Comparison of ENCODE assay signal across 9 cellular contexts in the genomic region with DNA sequence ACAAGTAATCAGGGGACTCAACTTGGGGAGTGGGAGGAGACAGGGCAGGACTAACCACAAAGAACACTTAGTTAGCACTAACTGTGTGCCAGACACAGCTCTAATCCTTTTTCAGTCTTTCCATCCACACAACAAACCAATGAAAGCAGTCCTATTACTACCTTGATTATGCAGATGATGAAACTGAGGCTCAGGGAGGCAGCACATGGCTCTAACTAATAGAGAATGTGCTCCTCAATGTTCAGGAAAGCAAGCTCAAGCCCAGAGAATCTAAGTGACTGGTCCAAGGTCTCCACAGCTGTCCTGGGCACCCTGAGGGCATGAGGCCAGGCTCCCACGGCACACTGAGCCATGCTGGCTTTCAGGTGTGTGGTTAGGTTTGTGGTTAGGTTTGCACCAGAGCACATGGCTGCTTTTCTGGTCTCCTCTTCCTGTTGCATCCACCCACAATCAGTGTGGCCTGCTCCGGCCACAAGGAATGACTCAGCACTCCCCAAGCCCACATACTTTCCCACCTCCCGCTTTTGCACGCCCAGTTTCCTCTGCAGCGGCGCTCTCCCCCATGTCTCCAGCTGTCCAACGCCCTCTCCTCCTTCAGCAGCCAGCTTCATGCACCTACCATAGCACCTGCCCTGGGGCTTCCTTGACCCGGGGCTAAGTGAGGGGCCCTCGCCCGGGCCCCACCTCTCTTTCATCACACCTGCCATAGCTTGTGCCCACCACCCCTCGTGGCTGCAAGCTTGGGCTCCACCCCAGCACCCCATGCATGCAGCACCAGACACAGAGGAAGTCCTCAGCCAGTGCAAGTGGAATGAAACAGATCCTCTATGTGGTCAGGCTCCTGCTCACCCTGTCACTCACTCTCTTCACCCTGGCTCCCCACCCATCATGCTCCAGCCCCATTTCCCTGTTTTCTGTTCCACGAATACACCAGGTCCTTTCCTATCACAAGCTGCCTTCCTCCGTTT.
DNase-seq lines count a peak whose midpoint lies in the region; ATAC-seq, FAIRE-seq and TF ChIP-seq lines count a peak whose summit lies in the region.
"Had no signal": no experiment of that assay in that cellular context is flagged by ENCODE, and none has a peak within 500 bp of the region (broad histone marks: within the 10 kb centered on the region; RNA-seq: fewer than 3 reads in every experiment).

No MANE protein-coding gene starts in this region.

- no peak overlapping the region for H3K27ac Mint-ChIP-seq in activated CD4-positive, alpha-beta T cell treated with anti-CD3 and anti-CD28 coated beads, Interleukin-2, amount 10 ng/mL, durations not matched to agents 7 days and 5 days
- peak overlapping the region; percentile 85 for H3K27ac Mint-ChIP-seq in stimulated activated naive CD8-positive, alpha-beta T cell treated with anti-CD3 and anti-CD28 coated beads, Interleukin-15, Interleukin-2, amounts not matched to agents 100 ng/mL and 50 ng/mL, for 24 hours

- H3K4me3 ChIP-seq in HFF-Myc (replicated peaks; ENCODE audit: low read depth, low read length): no peak overlapping the region
- no peak overlapping the region for H3K4me3 ChIP-seq in K562

- no peaks in the 10 kb centered on the region for H3K36me3 Mint-ChIP-seq in activated CD4-positive, alpha-beta T cell treated with anti-CD3 and anti-CD28 coated beads, Interleukin-2, amount 10 ng/mL, durations not matched to agents 7 days and 5 days (ENCODE audit: low read depth)
- no peaks in the 10 kb centered on the region for H3K36me3 Mint-ChIP-seq in stimulated activated naive CD8-positive, alpha-beta T cell treated with anti-CD3 and anti-CD28 coated beads, Interleukin-15, Interleukin-2, amounts not matched to agents 100 ng/mL and 50 ng/mL, for 24 hours (ENCODE audit: low read depth)
- H3K36me3 Mint-ChIP-seq: CD4-positive, CD25-positive, alpha-beta regulatory T cell had no signal

- H3K9me3 Mint-ChIP-seq in activated CD4-positive, alpha-beta T cell treated with anti-CD3 and anti-CD28 coated beads, Interleukin-2, amount 10 ng/mL, durations not matched to agents 7 days and 5 days: no peaks in the 10 kb centered on the region
- H3K9me3 Mint-ChIP-seq in stimulated activated naive CD8-positive, alpha-beta T cell treated with anti-CD3 and anti-CD28 coated beads, Interleukin-15, Interleukin-2, amounts not matched to agents 100 ng/mL and 50 ng/mL, for 24 hours: no peaks in the 10 kb centered on the region
- H3K9me3 Mint-ChIP-seq: CD4-positive, CD25-positive, alpha-beta regulatory T cell had no signal

- no peaks in the 10 kb centered on the region for H3K79me2 ChIP-seq in K562 (ENCODE audit: control insufficient read depth, insufficient read depth, low read length)

- peak overlapping the region; percentile 76 for H3K4me2 ChIP-seq in K562 (ENCODE audit: insufficient read depth, low read length)

- peak overlapping the region; percentile 88 for H3K27ac ChIP-seq in K562 (ENCODE audit: extremely low read depth, low read depth, low read length)

- WGBS in K562 (ENCODE audit: insufficient coverage, low coverage, missing lambda C conversion rate): 2% methylated on average over 13 of the region's 13 CpGs

- H2AFZ ChIP-seq in K562 (ENCODE audit: low read depth, low read length): peak overlapping the region; percentile 95

- intact Hi-C loops in K562 (cut with micrococcal nuclease): loop anchor here (10.0 kb wide), 1 partner anchor 261 kb away; no protein-coding TSS in a partner anchor

- 0 out of 2 replicates have a peak, but pooled peaks cover 3% of the 10 kb centered on the region for H4K20me1 ChIP-seq in K562 (replicated peaks; ENCODE audit: control insufficient read depth, insufficient read depth, low read length)

- H3K9ac ChIP-seq in K562 (ENCODE audit: insufficient read depth in 1 of 2, low read depth in 2 of 2, low read length in 2 of 2): peak overlapping the region; percentile 65 to 75

- CTCF ChIA-PET in activated CD4-positive, alpha-beta T cell treated with anti-CD3 and anti-CD28 coated beads, Interleukin-2, amount 10 ng/mL, durations not matched to agents 7 days and 5 days (lab: Charles Lee): no interaction called here
- CTCF ChIA-PET in K562 (lab: Yijun Ruan, JAX; ENCODE audit: low intra/inter-chr PET ratio): no interaction called here

- in situ Hi-C loops in K562 (cut with MboI): no loop called here

- DNase-seq in activated CD4-positive, alpha-beta T cell treated with anti-CD3 and anti-CD28 coated beads, Interleukin-2, amount 10 ng/mL, durations not matched to agents 7 days and 5 days: peak; percentile 17
- no peak for DNase-seq in activated CD4-positive, alpha-beta T cell treated with anti-CD3 and anti-CD28 coated beads for 1 hour
- DNase-seq in HFF-Myc (ENCODE audit: extremely low read depth, low read depth): peak; percentile 42
- peak; percentile 93 for DNase-seq in M059J (ENCODE audit: low read depth)
- peak; percentile 89 to 95 (median 92) for DNase-seq in K562 (ENCODE audit: extremely low read depth in 1 of 4, low spot score in 3 of 4)
- no peak for DNase-seq in globus pallidus (ENCODE audit: low spot score)
- DNase-seq in NCI-H82 (lab: John Stamatoyannopoulos, UW): no peak

- TF ChIP-seq EP300 in K562 (IDR thresholded peaks at IDR 0.05; ENCODE audit: low read length): peak; percentile 72

- POLR2A ChIA-PET in activated CD4-positive, alpha-beta T cell treated with anti-CD3 and anti-CD28 coated beads, Interleukin-2, amount 10 ng/mL, durations not matched to agents 7 days and 5 days (lab: Charles Lee): no interaction called here
- POLR2A ChIA-PET in K562 (lab: Yijun Ruan, JAX): interaction anchor here (0.6 to 2.4 kb wide), 12 partner anchors 9 to 531 kb away, joined by 3 to 11 read pairs (median 3); no protein-coding TSS in a partner anchor

- TF ChIP-seq POLR2A in K562 (conservative IDR thresholded peaks at IDR 0.05): no peak; the same call in 1 of the 2 replicates

- H3K9me1 ChIP-seq in K562 (ENCODE audit: control insufficient read depth, insufficient read depth, low read length): peaks cover 3% of the 10 kb centered on the region

- peak; percentile 96 for FAIRE-seq in K562 (lab: Jason Lieb, UNC)

- H3K4me1 Mint-ChIP-seq in activated CD4-positive, alpha-beta T cell treated with anti-CD3 and anti-CD28 coated beads, Interleukin-2, amount 10 ng/mL, durations not matched to agents 7 days and 5 days: peaks cover 21% of the 10 kb centered on the region
- H3K4me1 Mint-ChIP-seq in stimulated activated naive CD8-positive, alpha-beta T cell treated with anti-CD3 and anti-CD28 coated beads, Interleukin-15, Interleukin-2, amounts not matched to agents 100 ng/mL and 50 ng/mL, for 24 hours (ENCODE audit: low read depth): peaks cover 16% of the 10 kb centered on the region

- BruUV-seq in K562 (replicated peaks; lab: Mats Ljungman, UMichigan): no TSS peak

- H3K9me3 ChIP-seq in K562 (replicated peaks; ENCODE audit: control insufficient read depth, insufficient read depth, low read depth, low read length): no peaks in the 10 kb centered on the region

- no peak for TF ChIP-seq CTCF in HFF-Myc (IDR thresholded peaks at IDR 0.05; ENCODE audit: low read depth, low read length, missing control alignments)
- TF ChIP-seq CTCF in K562 (IDR thresholded peaks at IDR 0.05 in 2 of 3, conservative IDR thresholded peaks at IDR 0.05 in 1 of 3; ENCODE audit: insufficient read depth in 2 of 3, low read depth in 1 of 3, low read length in 3 of 3): no peak

- H3K4me3 Mint-ChIP-seq in activated CD4-positive, alpha-beta T cell treated with anti-CD3 and anti-CD28 coated beads, Interleukin-2, amount 10 ng/mL, durations not matched to agents 7 days and 5 days: peak overlapping the region; percentile 18
- H3K4me3 Mint-ChIP-seq in stimulated activated naive CD8-positive, alpha-beta T cell treated with anti-CD3 and anti-CD28 coated beads, Interleukin-15, Interleukin-2, amounts not matched to agents 100 ng/mL and 50 ng/mL, for 24 hours: peak overlapping the region; percentile 21

- peaks cover 55% of the 10 kb centered on the region for H3K27me3 Mint-ChIP-seq in activated CD4-positive, alpha-beta T cell treated with anti-CD3 and anti-CD28 coated beads, Interleukin-2, amount 10 ng/mL, durations not matched to agents 7 days and 5 days
- H3K27me3 Mint-ChIP-seq in stimulated activated naive CD8-positive, alpha-beta T cell treated with anti-CD3 and anti-CD28 coated beads, Interleukin-15, Interleukin-2, amounts not matched to agents 100 ng/mL and 50 ng/mL, for 24 hours: peaks cover 55% of the 10 kb centered on the region

- H3K36me3 ChIP-seq in K562 (ENCODE audit: control insufficient read depth, insufficient read depth, low read length): no peaks in the 10 kb centered on the region

- ATAC-seq in K562: peak; percentile 92

- H3K27me3 ChIP-seq in K562 (ENCODE audit: control insufficient read depth in 2 of 2, insufficient read depth in 2 of 2, low read length in 2 of 2): no peaks in the 10 kb centered on the region; a peak in 1 of 5 replicates

- 0 out of 4 replicates have a peak, but pooled peaks of 1 of the 2 experiments have one; percentile 8 for TF ChIP-seq RAD21 in K562 (CRISPR knock-in tag; conservative IDR thresholded peaks at IDR 0.05 in 1 of 2, IDR thresholded peaks at IDR 0.05 in 1 of 2)

- peaks cover 14 to 21% of the 10 kb centered on the region in 2 experiments for H3K4me1 ChIP-seq in K562 (replicated peaks in 1 of 2; ENCODE audit: control insufficient read depth in 2 of 2, insufficient read depth in 2 of 2, low read length in 2 of 2)

TF ChIP-seq in K562, 482 proteins besides CTCF, POLR2A, EP300 and RAD21 (continues in another document):
- TF ChIP-seq ZNF707 (CRISPR knock-in tag; conservative IDR thresholded peaks at IDR 0.05) (no peak), NUFIP1 (IDR thresholded peaks at IDR 0.05; ENCODE audit: partially characterized antibody) (peak; percentile 67), MTA2 (IDR thresholded peaks at IDR 0.05; ENCODE audit: low read depth) (peak; percentile 12; the same call in 1 of the 2 replicates), FOXP1 (CRISPR knock-in tag; IDR thresholded peaks at IDR 0.05) (peak; percentile 96; the same call in 1 of the 2 replicates), TCF7L2 (IDR thresholded peaks at IDR 0.05; ENCODE audit: low read depth, low read length) (no peak), BRF1 (IDR thresholded peaks at IDR 0.05; ENCODE audit: borderline replicate concordance, extremely low read depth, insufficient read length) (no peak), ZNF668 (CRISPR knock-in tag; IDR thresholded peaks at IDR 0.05) (peak; percentile 85), BACH1 (tag; IDR thresholded peaks at IDR 0.05) (peak; percentile 95), MXI1 (IDR thresholded peaks at IDR 0.05; ENCODE audit: low read depth, low read length) (0 out of 2 replicates have a peak, but pooled peaks have one; percentile 47), CHCHD3 (CRISPR knock-in tag; IDR thresholded peaks at IDR 0.05) (no peak)

Comparison
In these comparisons a context has a peak if more than half of its experiments do, and no peak if none do; other contexts are left out.
1. DNase-seq: peak in activated CD4-positive, alpha-beta T cell treated with anti-CD3 and anti-CD28 coated beads, Interleukin-2, amount 10 ng/mL, durations not matched to agents 7 days and 5 days (single experiment), HFF-Myc (single experiment), M059J (single experiment) and K562 (4 of 4); none in activated CD4-positive, alpha-beta T cell treated with anti-CD3 and anti-CD28 coated beads for 1 hour (single experiment), globus pallidus (single experiment) and NCI-H82 (single experiment).